11 cellular contexts compared by ENCODE assay signal in the genomic region with DNA sequence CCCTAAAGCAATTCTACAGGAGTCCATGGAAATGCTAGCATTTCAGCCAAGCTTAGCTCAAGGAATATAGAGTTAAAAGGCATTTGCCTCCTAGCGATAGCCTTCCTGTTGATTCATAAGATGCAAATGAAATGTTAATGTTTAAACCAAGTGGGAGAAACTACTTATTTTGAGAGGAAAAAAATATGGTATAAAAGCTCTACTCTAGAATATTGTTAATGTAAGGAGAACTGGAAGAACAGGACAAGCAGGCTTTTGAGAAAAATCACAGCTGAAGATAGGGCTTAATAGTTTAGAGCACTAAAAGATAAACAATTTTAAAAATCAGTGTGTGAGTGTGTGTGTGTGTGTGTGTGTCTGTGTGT. TPM values are rescaled to one million over a fixed set of nuclear protein-coding genes. Genes with fewer than 3 reads are reported as not detected.
DNase-seq lines count a peak whose midpoint lies in the region; ATAC-seq, FAIRE-seq and TF ChIP-seq lines count a peak whose summit lies in the region.
"Had no signal": no experiment of that assay in that cellular context is flagged by ENCODE, and none has a peak within 500 bp of the region (broad histone marks: within the 10 kb centered on the region; RNA-seq: fewer than 3 reads in every experiment).

No MANE protein-coding gene starts in this region.

- TF ChIP-seq CTCF in HepG2 (CRISPR knock-in tag; IDR thresholded peaks at IDR 0.05): no peak
- no peak for TF ChIP-seq CTCF in right lobe of liver (IDR thresholded peaks at IDR 0.05)
- no peak for TF ChIP-seq CTCF in GM12878 (IDR thresholded peaks at IDR 0.05 in 2 of 3, conservative IDR thresholded peaks at IDR 0.05 in 1 of 3; ENCODE audit: control insufficient read depth in 2 of 3, extremely low read depth in 1 of 3, insufficient read depth in 1 of 3, low read depth in 3 of 3, low read length in 3 of 3)
- no peak for TF ChIP-seq CTCF in upper lobe of right lung (IDR thresholded peaks at IDR 0.05)

- SMC1A ChIA-PET in GM12878 (lab: Charles Lee; ENCODE audit: uncharacterized antibody, unreplicated experiment): interaction anchor here (0.7 to 1.9 kb wide), 7 partner anchors 9 to 1092 kb away, joined by 3 to 12 read pairs (median 4); no protein-coding TSS in a partner anchor

- no peak overlapping the region for H3K27ac ChIP-seq in HepG2 (ENCODE audit: extremely low read length, insufficient read depth, low read length)
- H3K27ac ChIP-seq in right lobe of liver: no peak overlapping the region
- no peak overlapping the region for H3K27ac ChIP-seq in GM12878 (ENCODE audit: control insufficient read depth, insufficient read depth)
- no peak overlapping the region for H3K27ac ChIP-seq in upper lobe of right lung

- H3K9me3 ChIP-seq in HepG2 (ENCODE audit: low read length): no peaks in the 10 kb centered on the region
- no peaks in the 10 kb centered on the region for H3K9me3 ChIP-seq in right lobe of liver
- no peaks in the 10 kb centered on the region for H3K9me3 ChIP-seq in GM12878 (replicated peaks; ENCODE audit: control insufficient read depth, insufficient read depth, low read length)
- H3K9me3 ChIP-seq in upper lobe of right lung: no peaks in the 10 kb centered on the region

- H3K79me2 ChIP-seq in HepG2 (ENCODE audit: insufficient read depth, low read length) (peaks cover 31% of the 10 kb centered on the region), GM12878 (ENCODE audit: control insufficient read depth, insufficient read depth, low read length) (peaks cover 24% of the 10 kb centered on the region)

- TF ChIP-seq POLR2A in HepG2 (IDR thresholded peaks at IDR 0.05; ENCODE audit: insufficient read depth in 1 of 2, low read depth in 2 of 2, low read length in 2 of 2) (no peak), right lobe of liver (IDR thresholded peaks at IDR 0.05) (no peak), GM12878 (IDR thresholded peaks at IDR 0.05; ENCODE audit: low read depth, low read length) (no peak)

- POLR2A ChIA-PET in HepG2 (lab: Yijun Ruan, JAX): interaction anchor here (7.5 kb wide), 1 partner anchor 139 kb away, joined by 99 read pairs; no protein-coding TSS in a partner anchor
- POLR2A ChIA-PET in GM12878 (lab: Charles Lee): no interaction called here

- 12% methylated on average over 1 of the region's 1 CpG for WGBS in HepG2 (ENCODE audit: low lambda C conversion rate)
- 5% methylated on average over 1 of the region's 1 CpG for WGBS in right lobe of liver (ENCODE audit: insufficient coverage, low coverage, low lambda C conversion rate, missing lambda C conversion rate)
- 50% methylated on average over 1 of the region's 1 CpG for WGBS in GM12878 (ENCODE audit: insufficient coverage, insufficient replicate concordance, low lambda C conversion rate, missing lambda C conversion rate)

- in situ Hi-C loops in HepG2 (cut with HindIII; ENCODE audit: extremely low pct_ligation_motif_present, low pct_unique_long_range_greater_than_20kb): loop anchor here (5.0 to 25.0 kb wide), 2 partner anchors 147 to 753 kb away; no protein-coding TSS in a partner anchor
- in situ Hi-C loops in GM12878 (cut with MboI): loop anchor here (5.0 to 10.0 kb wide), 3 partner anchors 760 to 1088 kb away; no protein-coding TSS in a partner anchor

- H4K20me1 ChIP-seq in HepG2 (ENCODE audit: insufficient read depth, low read length) (no peaks in the 10 kb centered on the region), GM12878 (ENCODE audit: control insufficient read depth, insufficient read depth) (no peaks in the 10 kb centered on the region)

- intact Hi-C loops in HepG2 (cut with micrococcal nuclease; ENCODE audit: unreplicated experiment): loop anchor here (5.0 to 10.0 kb wide), 2 partner anchors 260 to 803 kb away; no protein-coding TSS in a partner anchor
- intact Hi-C loops in right lobe of liver (cut with DNase I): loop anchor here in 1 of 2 donors (10.0 kb wide), 1 partner anchor 160 kb away; no protein-coding TSS in a partner anchor
- intact Hi-C loops in GM12878 (cut with micrococcal nuclease; ENCODE audit: unreplicated experiment): loop anchor here (5.0 to 10.0 kb wide), 3 partner anchors 220 to 1263 kb away; no protein-coding TSS in a partner anchor
- intact Hi-C loops in upper lobe of right lung (cut with DNase I): no loop called here
- intact Hi-C loops in posterior cingulate gyrus (cut with DNase I): loop anchor here (5.0 to 10.0 kb wide), 3 partner anchors 502 to 1260 kb away; a partner anchor contains a TSS

- H3K27me3 ChIP-seq in HepG2 (ENCODE audit: control insufficient read depth in 1 of 2, insufficient read depth in 2 of 2, low read length in 2 of 2) (no peaks in the 10 kb centered on the region; a peak in 1 of 5 replicates), right lobe of liver (no peaks in the 10 kb centered on the region), GM12878 (replicated peaks in 1 of 2; ENCODE audit: control insufficient read depth in 2 of 2, insufficient read depth in 2 of 2, low read length in 1 of 2) (no peaks in the 10 kb centered on the region), upper lobe of right lung (no peaks in the 10 kb centered on the region)

- TF ChIP-seq EP300 in HepG2 (IDR thresholded peaks at IDR 0.05; ENCODE audit: low read depth in 2 of 2, low read length in 2 of 2) (no peak), HepG2 (CRISPR knock-in tag; IDR thresholded peaks at IDR 0.05; ENCODE audit: borderline replicate concordance) (no peak), GM12878 (IDR thresholded peaks at IDR 0.05; ENCODE audit: borderline replicate concordance in 1 of 2, control insufficient read depth in 1 of 2, low read depth in 2 of 2, low read length in 2 of 2) (no peak)

- ATAC-seq in HepG2: no peak
- no peak for ATAC-seq in right lobe of liver
- ATAC-seq in GM12878: no peak
- no peak for ATAC-seq in upper lobe of right lung
- ATAC-seq: right cardiac atrium had no signal

- BruUV-seq in HepG2 (replicated peaks; lab: Mats Ljungman, UMichigan): no TSS peak
- BruUV-seq in GM12878 (replicated peaks; lab: Mats Ljungman, UMichigan): no TSS peak

- peak overlapping the region; percentile 54 to 91 (median 61); a peak in 4 of 6 replicates for H3K4me3 ChIP-seq in HepG2 (replicated peaks in 1 of 3; ENCODE audit: insufficient read depth in 1 of 3, low read depth in 2 of 3, low read length in 3 of 3)
- H3K4me3 ChIP-seq in right lobe of liver: peak overlapping the region in 1 of 3 donors; percentile 49
- H3K4me3 ChIP-seq in GM12878: peak overlapping the region; percentile 88; the same call in 1 of the 2 replicates
- peak overlapping the region; percentile 59 for H3K4me3 ChIP-seq in upper lobe of right lung

- FAIRE-seq in HepG2 (lab: Jason Lieb, UNC): no peak
- no peak for FAIRE-seq in GM12878 (lab: Jason Lieb, UNC)
- FAIRE-seq: H54 had no signal

- CTCF ChIA-PET in HepG2 (lab: Yijun Ruan, JAX; ENCODE audit: low intra/inter-chr PET ratio, low total read pairs) (interaction anchor here (1.5 kb wide), 1 partner anchor 153 kb away, joined by 4 read pairs; no protein-coding TSS in a partner anchor), GM12878 (lab: Yijun Ruan, JAX) (interaction anchor here (0.6 to 9.0 kb wide), 6 partner anchors 10 to 769 kb away, joined by 3 to 71 read pairs (median 4); no protein-coding TSS in a partner anchor)

- TF ChIP-seq RAD21 in HepG2 (CRISPR knock-in tag; IDR thresholded peaks at IDR 0.05) (no peak), GM12878 (IDR thresholded peaks at IDR 0.05; ENCODE audit: insufficient read depth, low read depth, low read length) (no peak)

- peak overlapping the region; percentile 93 for H3K4me2 ChIP-seq in HepG2 (ENCODE audit: low read depth, low read length)
- H3K4me2 ChIP-seq in GM12878 (ENCODE audit: control insufficient read depth, insufficient read depth): peak overlapping the region; percentile 96

- H3K36me3 ChIP-seq in HepG2 (replicated peaks in 1 of 2; ENCODE audit: control insufficient read depth in 1 of 2, insufficient read depth in 2 of 2, low read length in 2 of 2) (no peaks in the 10 kb centered on the region), right lobe of liver (no peaks in the 10 kb centered on the region), GM12878 (ENCODE audit: control insufficient read depth in 2 of 2, insufficient read depth in 2 of 2, low read length in 1 of 2) (no peaks in the 10 kb centered on the region), upper lobe of right lung (no peaks in the 10 kb centered on the region)

- H3K4me1 ChIP-seq in HepG2 (ENCODE audit: insufficient read depth, low read length): peaks cover 16% of the 10 kb centered on the region
- peaks cover 0 to 3% (median under 1%) of the 10 kb centered on the region in 4 donors for H3K4me1 ChIP-seq in right lobe of liver
- H3K4me1 ChIP-seq in GM12878 (ENCODE audit: control insufficient read depth, insufficient read depth, low read length): no peaks in the 10 kb centered on the region
- peaks cover 8% of the 10 kb centered on the region for H3K4me1 ChIP-seq in upper lobe of right lung

- RAD21 ChIA-PET in GM12878 (lab: Charles Lee; ENCODE audit: unreplicated experiment): no interaction called here

- peak overlapping the region; percentile 17 for H2AFZ ChIP-seq in HepG2 (ENCODE audit: low read length)
- no peak overlapping the region for H2AFZ ChIP-seq in GM12878 (ENCODE audit: control insufficient read depth, low read depth, low read length)

- H3K9ac ChIP-seq in HepG2 (ENCODE audit: insufficient read depth, low read depth, low read length): no peak overlapping the region
- H3K9ac ChIP-seq in GM12878 (ENCODE audit: control insufficient read depth, insufficient read depth, low read length): no peak overlapping the region

- DNase-seq in HepG2 (ENCODE audit: low spot score) (no peak), right lobe of liver (no peak), GM12878 (ENCODE audit: low read depth, low spot score) (no peak), kidney glomerular epithelial cell (lab: John Stamatoyannopoulos, UW) (peak; percentile 78), upper lobe of right lung (no peak), NOMO-1 treated with dmso at 0.1 percent for 144 hours (lab: John Stamatoyannopoulos, UW; ENCODE audit: unreplicated experiment) (no peak), NCI-H128 (lab: John Stamatoyannopoulos, UW; ENCODE audit: unreplicated experiment) (no peak), posterior cingulate gyrus (no peak)
- DNase-seq: activated gamma-delta T cell had no signal

RNA-seq across cellular contexts. Expression of a gene that starts 1.6 kb away (rescaled TPM):
- 17.7 and 33.1 TPM in 2 replicates for total RNA-seq in HepG2 (2016; rRNA removed; fragmentation: Illumina TruSeq; extraction: Trizol)
- 1.7 and 1.8 TPM in 2 replicates for total RNA-seq in HepG2 (2016; cell fraction: cytosol; rRNA removed; fragmentation: Illumina TruSeq; extraction: Trizol; ENCODE audit: low read depth)
- total RNA-seq in HepG2 (2016; cell fraction: insoluble cytoplasmic fraction; rRNA removed; fragmentation: Illumina TruSeq; extraction: Trizol): 16.4 and 31.6 TPM in 2 replicates
- 6.7 and 7.8 TPM in 2 replicates for total RNA-seq in HepG2 (2016; cell fraction: membrane; rRNA removed; fragmentation: Illumina TruSeq; extraction: Trizol)
- total RNA-seq in HepG2 (2016; cell fraction: nucleus; rRNA removed; fragmentation: Illumina TruSeq; extraction: Trizol): 47.1 and 48.3 TPM in 2 replicates
- polyA plus RNA-seq in HepG2 (2011; rRNA removed): 22.3 and 26.0 TPM in 2 replicates
- 9.5 and 15.0 TPM in 2 replicates for polyA plus RNA-seq in HepG2 (2011; cell fraction: cytosol; rRNA removed)
- polyA plus RNA-seq in HepG2 (2011; cell fraction: nucleus; rRNA removed): 13.1 and 13.6 TPM in 2 replicates
- polyA plus RNA-seq in HepG2 (2012): 48.2 and 66.0 TPM in 2 replicates
- polyA plus RNA-seq in HepG2 (2016; cell fraction: cytosol; fragmentation: Illumina TruSeq; extraction: Trizol; ENCODE audit: low read depth): 1.1 TPM in 2 replicates
- polyA plus RNA-seq in HepG2 (2016; cell fraction: insoluble cytoplasmic fraction; fragmentation: Illumina TruSeq; extraction: Trizol; ENCODE audit: low read depth): 13.5 and 13.7 TPM in 2 replicates
- 2.9 and 3.2 TPM in 2 replicates for polyA plus RNA-seq in HepG2 (2016; cell fraction: membrane; fragmentation: Illumina TruSeq; extraction: Trizol; ENCODE audit: low read depth)
- polyA plus RNA-seq in HepG2 (2016; cell fraction: nucleus; fragmentation: Illumina TruSeq; extraction: Trizol; ENCODE audit: insufficient read depth, low read depth): 40.6 and 40.7 TPM in 2 replicates
- polyA minus RNA-seq in HepG2 (2011; rRNA and poly(A)+ RNA removed; ENCODE audit: low replicate concordance): 12.6 and 18.4 TPM in 2 replicates
- polyA minus RNA-seq in HepG2 (2011; cell fraction: cytosol; rRNA and poly(A)+ RNA removed): 27.3 and 35.7 TPM in 2 replicates
- polyA minus RNA-seq in HepG2 (2011; cell fraction: nucleus; rRNA and poly(A)+ RNA removed): 78.7 and 87.5 TPM in 2 replicates
- total RNA-seq in right lobe of liver: 10 to 100 TPM; 21.9 to 43.4 (median 34.5) TPM
- total RNA-seq in GM12878 (2013; cell fraction: nucleolus; rRNA removed): 103 and 111 TPM in 2 replicates
- total RNA-seq in GM12878 (2014; rRNA removed): 37.2 and 44.0 TPM in 2 replicates
- 49.7 and 52.1 TPM in 2 replicates for total RNA-seq in GM12878 (2014; rRNA removed; fragmentation: Illumina TruSeq; extraction: Trizol)
- 35.0 and 36.0 TPM in 2 replicates for total RNA-seq in GM12878 (2021)
- polyA plus RNA-seq in GM12878 (2011; ENCODE audit: low read depth): 10.0 TPM
- polyA plus RNA-seq in GM12878 (2011; rRNA removed): 54.2 and 77.4 TPM in 2 replicates
- 22.5 and 23.1 TPM in 2 replicates for polyA plus RNA-seq in GM12878 (2011; cell fraction: cytosol; rRNA removed)
- polyA plus RNA-seq in GM12878 (2011; cell fraction: nucleus; rRNA removed): 31.0 and 45.6 TPM in 2 replicates
- polyA plus RNA-seq in GM12878 (2012): 18.4 and 25.2 TPM in 2 replicates
- 37.9 and 53.6 TPM in 2 replicates for polyA plus RNA-seq in GM12878 (2014; fragmentation: Illumina TruSeq; extraction: Trizol)
- 10 to 100 TPM; 12.2 to 16.2 TPM for polyA plus RNA-seq in GM12878 (2014; fragmentation: Nextera tagmentation; extraction: Ambion mirVana)
- polyA plus RNA-seq in GM12878 (2014; rRNA removed): 18.8 and 20.7 TPM in 2 replicates
- 10 to 100 TPM; 27.5 to 29.2 TPM for polyA plus RNA-seq in GM12878 (2016; fragmentation: Nextera tagmentation; extraction: Ambion mirVana)
- 61.7 and 118 TPM in 2 replicates for polyA minus RNA-seq in GM12878 (2011; rRNA and poly(A)+ RNA removed)
- polyA minus RNA-seq in GM12878 (2011; cell fraction: cytosol; rRNA and poly(A)+ RNA removed): 27.9 and 28.1 TPM in 2 replicates
- 67.2 and 83.0 TPM in 2 replicates for polyA minus RNA-seq in GM12878 (2011; cell fraction: nucleus; rRNA and poly(A)+ RNA removed)
- total RNA-seq in upper lobe of right lung: 202 TPM
